Comparison of ENCODE assay signal across 1 cellular context in genomic region chr11:68146010-68146540, GRCh38.
TF ChIP-seq lines count a peak whose summit lies in the region.

No MANE protein-coding gene starts in this region.

TF ChIP-seq in HepG2, 621 proteins besides CTCF, POLR2A, EP300 and RAD21 (continued from another document and continues in another):
- no peak for TF ChIP-seq ZBED4 (CRISPR knock-in tag; IDR thresholded peaks at IDR 0.05; ENCODE audit: borderline replicate concordance)
- TF ChIP-seq GMEB2 (CRISPR knock-in tag; IDR thresholded peaks at IDR 0.05; ENCODE audit: low read depth): no peak
- no peak for TF ChIP-seq ZNF318 (CRISPR knock-in tag; IDR thresholded peaks at IDR 0.05)
- no peak for TF ChIP-seq JUNB (CRISPR knock-in tag; IDR thresholded peaks at IDR 0.05; ENCODE audit: borderline replicate concordance)
- no peak for TF ChIP-seq KLF16 (CRISPR knock-in tag; IDR thresholded peaks at IDR 0.05)
- TF ChIP-seq MBNL3 (CRISPR knock-in tag; conservative IDR thresholded peaks at IDR 0.05): no peak
- no peak for TF ChIP-seq POGZ (CRISPR knock-in tag; IDR thresholded peaks at IDR 0.05)
- TF ChIP-seq IKZF1 (IDR thresholded peaks at IDR 0.05): no peak
- TF ChIP-seq UBTF (CRISPR knock-in tag; IDR thresholded peaks at IDR 0.05): no peak
- TF ChIP-seq MXI1 (IDR thresholded peaks at IDR 0.05; ENCODE audit: borderline replicate concordance, low read depth, low read length): no peak; the same call in 2 of the 3 replicates
- no peak for TF ChIP-seq GLI4 (CRISPR knock-in tag; IDR thresholded peaks at IDR 0.05; ENCODE audit: borderline replicate concordance)
- TF ChIP-seq POGK (CRISPR knock-in tag; conservative IDR thresholded peaks at IDR 0.05): 0 out of 2 replicates have a peak, but pooled peaks have one; percentile 38
- peak; percentile 84 for TF ChIP-seq ELF1 (CRISPR knock-in tag; IDR thresholded peaks at IDR 0.05)
- no peak for TF ChIP-seq TFDP2 (CRISPR knock-in tag; IDR thresholded peaks at IDR 0.05)
- TF ChIP-seq NKX3-1 (CRISPR knock-in tag; IDR thresholded peaks at IDR 0.05): no peak
- no peak for TF ChIP-seq PAWR (CRISPR knock-in tag; IDR thresholded peaks at IDR 0.05; ENCODE audit: borderline replicate concordance)
- TF ChIP-seq SETDB1 (CRISPR knock-in tag; IDR thresholded peaks at IDR 0.05; ENCODE audit: borderline replicate concordance): no peak
- TF ChIP-seq GABPB1 (CRISPR knock-in tag; IDR thresholded peaks at IDR 0.05): no peak
- TF ChIP-seq PHF5A (CRISPR knock-in tag; IDR thresholded peaks at IDR 0.05; ENCODE audit: low read depth, unreplicated experiment): no peak
- TF ChIP-seq MAFG (CRISPR knock-in tag; IDR thresholded peaks at IDR 0.05): no peak
- no peak for TF ChIP-seq CHD2 (IDR thresholded peaks at IDR 0.05; ENCODE audit: low read depth, low read length)
- no peak for TF ChIP-seq HOXA7 (CRISPR knock-in tag; IDR thresholded peaks at IDR 0.05)
- no peak for TF ChIP-seq ZNF280D (CRISPR knock-in tag; IDR thresholded peaks at IDR 0.05)
- TF ChIP-seq ZNF678 (CRISPR knock-in tag; IDR thresholded peaks at IDR 0.05): no peak
- no peak for TF ChIP-seq ZBTB7A (CRISPR knock-in tag; IDR thresholded peaks at IDR 0.05)
- no peak for TF ChIP-seq ZBTB26 (CRISPR knock-in tag; IDR thresholded peaks at IDR 0.05; ENCODE audit: borderline replicate concordance)
- TF ChIP-seq ZNF781 (CRISPR knock-in tag; IDR thresholded peaks at IDR 0.05; ENCODE audit: borderline replicate concordance, not compliant biosample characterization): no peak
- TF ChIP-seq GPN1 (CRISPR knock-in tag; IDR thresholded peaks at IDR 0.05; ENCODE audit: borderline replicate concordance): no peak
- no peak for TF ChIP-seq HHEX (CRISPR knock-in tag; IDR thresholded peaks at IDR 0.05)
- TF ChIP-seq NFATC3 (CRISPR knock-in tag; IDR thresholded peaks at IDR 0.05): no peak
- TF ChIP-seq ZNF749 (CRISPR knock-in tag; IDR thresholded peaks at IDR 0.05; ENCODE audit: borderline replicate concordance): no peak
- TF ChIP-seq ZNF674 (CRISPR knock-in tag; IDR thresholded peaks at IDR 0.05; ENCODE audit: low read depth): no peak
- no peak for TF ChIP-seq ZNF468 (CRISPR knock-in tag; IDR thresholded peaks at IDR 0.05)
